ENCODE assay signal across 10 cellular contexts in genomic region chr10:5951167-5951711, GRCh38. TPM values are rescaled to one million over a fixed set of nuclear protein-coding genes. Genes with fewer than 3 reads are reported as not detected.
DNase-seq lines count a peak whose midpoint lies in the region; ATAC-seq, FAIRE-seq and TF ChIP-seq lines count a peak whose summit lies in the region.
"Had no signal": no experiment of that assay in that cellular context is flagged by ENCODE, and none has a peak within 500 bp of the region (broad histone marks: within the 10 kb centered on the region; RNA-seq: fewer than 3 reads in every experiment).

No MANE protein-coding gene starts in this region.

- H4K20me1 ChIP-seq in MM.1S (ENCODE audit: insufficient read depth, low read length): no peaks in the 10 kb centered on the region

- no peaks in the 10 kb centered on the region for H3K79me2 ChIP-seq in MM.1S (ENCODE audit: low read length)

- H3K4me1 Mint-ChIP-seq in effector memory CD8-positive, alpha-beta T cell (ENCODE audit: low read depth in 2 of 2): peaks cover 2 to 4% of the 10 kb centered on the region in 2 donors

- peaks cover 36% of the 10 kb centered on the region for H3K36me3 Mint-ChIP-seq in effector memory CD8-positive, alpha-beta T cell (ENCODE audit: insufficient read depth)

- DNase-seq in Daoy (ENCODE audit: low read depth) (peak; percentile 17), RCC 7860 (ENCODE audit: low spot score) (peak; percentile 36), fibroblast of the aortic adventitia (ENCODE audit: low read depth) (peak; percentile 80), sciatic nerve (ENCODE audit: low spot score) (no peak), MM.1S (no peak), hypothalamus (lab: John Stamatoyannopoulos, UW) (no peak)
- no peak for DNase-seq in effector memory CD8-positive, alpha-beta T cell
- DNase-seq in activated effector memory CD4-positive, alpha-beta T cell treated with Interleukin-2 at 50 U/mL for 16 hours: no peak
- DNase-seq: naive thymus-derived CD8-positive, alpha-beta T cell had no signal

- no peaks in the 10 kb centered on the region for H3K27me3 Mint-ChIP-seq in effector memory CD8-positive, alpha-beta T cell
- H3K27me3 Mint-ChIP-seq: naive thymus-derived CD8-positive, alpha-beta T cell had no signal

- no peak overlapping the region for H3K27ac ChIP-seq in MM.1S (ENCODE audit: low read length)

- H3K4me2 ChIP-seq in MM.1S (ENCODE audit: low read depth, low read length): no peak overlapping the region

- H3K9ac ChIP-seq in MM.1S (ENCODE audit: low read length): no peak overlapping the region

- H2AFZ ChIP-seq in MM.1S (ENCODE audit: low read length): no peak overlapping the region

- ATAC-seq in sciatic nerve: peak; percentile 73
- no peak for ATAC-seq in effector memory CD8-positive, alpha-beta T cell (replicated peaks)
- ATAC-seq: naive thymus-derived CD8-positive, alpha-beta T cell had no signal

- H3K27me3 ChIP-seq in MM.1S (replicated peaks; ENCODE audit: insufficient read depth, low read length): no peaks in the 10 kb centered on the region

- no peak overlapping the region for H3K4me3 Mint-ChIP-seq in effector memory CD8-positive, alpha-beta T cell
- H3K4me3 Mint-ChIP-seq: naive thymus-derived CD8-positive, alpha-beta T cell had no signal

- FAIRE-seq in RCC 7860 (lab: Jason Lieb, UNC): no peak
- FAIRE-seq: colon had no signal

- no peak for TF ChIP-seq CTCF in fibroblast of the aortic adventitia (IDR thresholded peaks at IDR 0.05; ENCODE audit: insufficient read depth, low read length)
- TF ChIP-seq CTCF in MM.1S (IDR thresholded peaks at IDR 0.05; ENCODE audit: low read length): no peak

- no peaks in the 10 kb centered on the region for H3K9me2 ChIP-seq in MM.1S (replicated peaks; ENCODE audit: insufficient read depth, low read length)

- H3K4me3 ChIP-seq in fibroblast of the aortic adventitia (ENCODE audit: low read depth, low read length): no peak overlapping the region
- H3K4me3 ChIP-seq in MM.1S (ENCODE audit: low read length): no peak overlapping the region

- H3K27ac Mint-ChIP-seq in effector memory CD8-positive, alpha-beta T cell: no peak overlapping the region

- intact Hi-C loops in sciatic nerve (cut with DNase I): no loop called here

- H3K9me3 Mint-ChIP-seq in effector memory CD8-positive, alpha-beta T cell: no peaks in the 10 kb centered on the region
- H3K9me3 Mint-ChIP-seq: naive thymus-derived CD8-positive, alpha-beta T cell had no signal

- H3K36me3 ChIP-seq in MM.1S (replicated peaks; ENCODE audit: insufficient read depth, low read length): no peaks in the 10 kb centered on the region

- H3K9me3 ChIP-seq in MM.1S (replicated peaks; ENCODE audit: insufficient read depth, low read length): no peaks in the 10 kb centered on the region

- H3F3A ChIP-seq in MM.1S (ENCODE audit: insufficient read depth, low read length): no peaks in the 10 kb centered on the region

- no peaks in the 10 kb centered on the region for H3K4me1 ChIP-seq in MM.1S (ENCODE audit: low read length)

RNA-seq across cellular contexts. Expression of gene IL15RA, which starts 26.1 kb away (rescaled TPM):
- total RNA-seq in Daoy (2014; rRNA removed; shearing (Covaris generic)): 6.4 and 8.3 TPM in 2 replicates
- total RNA-seq in fibroblast of the aortic adventitia (ENCODE audit: low replicate concordance): 2.1 and 5.7 TPM in 2 replicates
- 9.6 TPM for total RNA-seq in sciatic nerve

Comparison
In these comparisons a context has a peak if more than half of its experiments do, and no peak if none do; other contexts are left out.
1. DNase-seq: peak in Daoy (single experiment), RCC 7860 (single experiment) and fibroblast of the aortic adventitia (single experiment); none in sciatic nerve (single experiment), MM.1S (single experiment), effector memory CD8-positive, alpha-beta T cell (0 of 3), activated effector memory CD4-positive, alpha-beta T cell treated with Interleukin-2 at 50 U/mL for 16 hours (single experiment) and hypothalamus (0 of 51).